In the genomic region with DNA sequence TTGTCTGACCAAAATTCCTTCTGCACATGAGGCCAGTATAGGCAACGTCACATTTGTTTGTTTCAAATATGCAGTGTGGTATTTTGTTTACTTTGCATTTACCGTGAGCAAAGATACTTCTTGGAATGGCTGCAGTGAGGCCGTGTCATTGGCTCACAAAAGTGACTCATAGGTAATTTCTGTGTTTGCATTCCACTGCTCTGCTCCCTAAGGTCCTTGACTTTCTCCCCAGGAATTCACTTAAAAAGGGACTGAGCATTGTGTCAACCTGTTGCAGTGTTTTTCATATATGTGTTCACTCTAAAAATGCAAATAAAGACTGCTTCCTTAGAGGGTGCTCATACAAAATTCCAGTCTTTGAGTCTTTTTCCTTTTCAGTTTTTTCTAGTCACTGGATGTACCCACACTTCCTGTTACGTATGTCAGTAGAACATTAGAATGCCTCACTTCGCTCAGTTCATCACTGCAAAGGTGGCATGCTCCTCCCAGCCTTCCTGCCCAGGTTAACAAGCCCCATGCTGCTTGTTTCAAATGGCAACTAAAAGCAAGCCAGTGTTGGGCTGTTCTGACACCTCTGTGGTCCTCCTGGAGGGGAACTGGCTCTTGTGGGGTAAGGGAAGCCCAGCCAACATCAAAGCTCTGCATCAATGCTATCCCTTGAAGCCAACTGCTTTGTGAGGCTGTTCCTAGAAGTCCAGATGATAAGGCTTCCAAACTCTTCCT, we compare ENCODE assay signal across 8 cellular contexts. TPM values are rescaled to one million over a fixed set of nuclear protein-coding genes. Genes with fewer than 3 reads are reported as not detected.
A peak's percentile ranks its signal among the peaks of the same experiment; 100 is the strongest.
DNase-seq lines count a peak whose midpoint lies in the region; ATAC-seq, FAIRE-seq and TF ChIP-seq lines count a peak whose summit lies in the region.

No MANE protein-coding gene starts in this region.

- no peak for FAIRE-seq in GM19239 (lab: Jason Lieb, UNC)

- no peak for TF ChIP-seq POLR2A in transverse colon (IDR thresholded peaks at IDR 0.05)

- intact Hi-C loops in transverse colon (cut with DNase I; ENCODE audit: low total_unique reads): no loop called here

- in situ Hi-C loops in transverse colon (cut with MboI; ENCODE audit: low pct_ligation_motif_present in 1 of 4, low pct_unique_long_range_greater_than_20kb in 1 of 4, low sequenced_read_pairs in 3 of 4): no loop called here

- no peak overlapping the region for H3K4me2 ChIP-seq in DOHH2 (ENCODE audit: low read length)

- H4K20me1 ChIP-seq in DOHH2 (ENCODE audit: control insufficient read depth, insufficient read depth, low read depth, low read length): peaks cover 5% of the 10 kb centered on the region; the same call in 1 of the 2 replicates

- H3K4me3 ChIP-seq in DOHH2 (ENCODE audit: low read length) (no peak overlapping the region), transverse colon (no peak overlapping the region)

- no peak for ATAC-seq in HG03439 (IDR thresholded peaks at IDR 0.05; ENCODE audit: unreplicated experiment)

- 16 to 33% methylated on average over 5 of the region's 5 CpGs for WGBS in transverse colon (ENCODE audit: low coverage in 1 of 2), 2 donors

- no peak for TF ChIP-seq CTCF in DOHH2 (IDR thresholded peaks at IDR 0.05; ENCODE audit: low read depth, low read length, poor library complexity, severe bottlenecking)
- TF ChIP-seq CTCF in transverse colon (IDR thresholded peaks at IDR 0.05): no peak

- peaks cover 15% of the 10 kb centered on the region for H3K79me2 ChIP-seq in DOHH2 (ENCODE audit: control insufficient read depth, low read length)

- DNase-seq in NCI-H226: peak; percentile 69
- peak; percentile 89 for DNase-seq in amniotic stem cell (lab: John Stamatoyannopoulos, UW)
- DNase-seq in transverse colon: peak; percentile 44
- no peak for DNase-seq in GM19239 (ENCODE audit: insufficient read length, low spot score)
- no peak for DNase-seq in MV-4-11 (lab: John Stamatoyannopoulos, UW)

- H3K4me1 ChIP-seq in DOHH2 (ENCODE audit: control insufficient read depth, low read length) (peaks cover 31% of the 10 kb centered on the region), transverse colon (peaks cover 0 to 37% (median 16%) of the 10 kb centered on the region in 4 donors)

- H3K27me3 ChIP-seq in DOHH2 (ENCODE audit: control insufficient read depth, low read length) (no peaks in the 10 kb centered on the region), layer of hippocampus (ENCODE audit: control insufficient read depth, insufficient read depth, low read length) (no peaks in the 10 kb centered on the region), transverse colon (no peaks in the 10 kb centered on the region)

- H3K27ac ChIP-seq in DOHH2 (ENCODE audit: low read depth, low read length) (peak overlapping the region; percentile 15; the same call in 1 of the 2 replicates), layer of hippocampus (ENCODE audit: low read depth, low read length) (peak overlapping the region; percentile 54), transverse colon (peak overlapping the region; percentile 62 to 83 (median 79))

- H3K9me3 ChIP-seq in DOHH2 (ENCODE audit: control insufficient read depth, insufficient read depth, low read length) (no peaks in the 10 kb centered on the region), transverse colon (no peaks in the 10 kb centered on the region)

- H3K9me2 ChIP-seq in DOHH2 (replicated peaks; ENCODE audit: control insufficient read depth, low read length): no peaks in the 10 kb centered on the region

- H3K36me3 ChIP-seq in DOHH2 (ENCODE audit: control insufficient read depth, low read length): peaks cover 70% of the 10 kb centered on the region
- peaks cover 0 to 29% (median 3%) of the 10 kb centered on the region in 4 donors for H3K36me3 ChIP-seq in transverse colon

- peaks cover 31% of the 10 kb centered on the region for H3F3A ChIP-seq in DOHH2 (ENCODE audit: control insufficient read depth, insufficient read depth)

- no peak for TF ChIP-seq EP300 in transverse colon (IDR thresholded peaks at IDR 0.05; ENCODE audit: low read depth)

RNA-seq across cellular contexts. Expression of a gene that starts 9.1 kb away (rescaled TPM):
- 10 to 100 TPM in 2 of 4 donors, 1 to 10 TPM in 1, not detected in 1; 9.3 to 11.0 (median 10.1) TPM for total RNA-seq in transverse colon

RNA-seq across cellular contexts. Expression of a gene that starts 40.0 kb away (rescaled TPM):
- total RNA-seq in transverse colon: 100 to 1,000 TPM in 3 of 4 donors, 10 to 100 TPM in 1; 96.1 to 189 (median 115) TPM

RNA-seq across cellular contexts. Expression of a gene that starts 43.1 kb away (rescaled TPM):
- 10 to 100 TPM; 25.3 to 64.0 (median 44.0) TPM for total RNA-seq in transverse colon

Comparison
In these comparisons a context has a peak if more than half of its experiments do, and no peak if none do; other contexts are left out.
1. H3K27ac ChIP-seq: peak in every context shown above with its lines; median percentile 79 in transverse colon; 54 in layer of hippocampus; 15 in DOHH2.
2. DNase-seq: peak in NCI-H226 (single experiment), amniotic stem cell (single experiment) and transverse colon (single experiment); none in GM19239 (single experiment) and MV-4-11 (single experiment).